ENCODE assay signal across 1 cellular context in the genomic region with DNA sequence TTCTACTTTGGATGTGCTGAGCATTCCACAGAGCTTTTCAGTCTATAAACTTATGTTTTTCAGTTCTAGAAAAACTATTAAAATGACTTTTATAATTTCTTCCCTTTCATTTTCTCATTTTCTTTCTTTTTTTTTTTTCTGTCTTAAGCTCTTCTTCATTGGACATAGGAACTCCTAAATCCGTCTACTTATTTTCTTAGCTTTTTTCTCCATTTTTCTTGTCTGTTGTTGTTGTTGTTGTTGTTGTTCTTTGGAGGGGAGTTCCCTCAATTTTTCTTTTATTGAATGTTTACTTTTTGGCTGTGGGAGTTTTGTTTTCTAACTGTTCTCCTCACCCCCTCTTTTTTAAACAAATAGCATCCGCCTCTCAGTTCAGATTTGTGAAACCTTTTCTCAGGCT.
TF ChIP-seq lines count a peak whose summit lies in the region.

No MANE protein-coding gene starts in this region.

TF ChIP-seq in IMR-90, 13 proteins besides CTCF, POLR2A, EP300 and RAD21:
- TF ChIP-seq FOS (IDR thresholded peaks at IDR 0.05; ENCODE audit: low read depth, low read length) = no peak
- no peak for TF ChIP-seq RFX5 (IDR thresholded peaks at IDR 0.05; ENCODE audit: low read depth, low read length)
- TF ChIP-seq, protein P1, sequence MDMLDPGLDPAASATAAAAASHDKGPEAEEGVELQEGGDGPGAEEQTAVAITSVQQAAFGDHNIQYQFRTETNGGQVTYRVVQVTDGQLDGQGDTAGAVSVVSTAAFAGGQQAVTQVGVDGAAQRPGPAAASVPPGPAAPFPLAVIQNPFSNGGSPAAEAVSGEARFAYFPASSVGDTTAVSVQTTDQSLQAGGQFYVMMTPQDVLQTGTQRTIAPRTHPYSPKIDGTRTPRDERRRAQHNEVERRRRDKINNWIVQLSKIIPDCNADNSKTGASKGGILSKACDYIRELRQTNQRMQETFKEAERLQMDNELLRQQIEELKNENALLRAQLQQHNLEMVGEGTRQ (IDR thresholded peaks at IDR 0.05; ENCODE audit: low read depth, low read length) = no peak
- no peak for TF ChIP-seq MAZ (IDR thresholded peaks at IDR 0.05; ENCODE audit: borderline replicate concordance, low read depth, low read length)
- TF ChIP-seq NFE2L2 (IDR thresholded peaks at IDR 0.05; ENCODE audit: low read depth, low read length) = no peak
- no peak for TF ChIP-seq SMC3 (IDR thresholded peaks at IDR 0.05; ENCODE audit: low read depth, low read length)
- TF ChIP-seq CHD1 (IDR thresholded peaks at IDR 0.05; ENCODE audit: low read depth, low read length) = no peak
TF ChIP-seq in IMR-90: peak in this region for 0.
